Comparison of ENCODE assay signal across 21 cellular contexts in genomic region chr1:31595836-31596736, GRCh38. TPM values are rescaled to one million over a fixed set of nuclear protein-coding genes. Genes with fewer than 3 reads are reported as not detected.
DNase-seq lines count a peak whose midpoint lies in the region; ATAC-seq, FAIRE-seq and TF ChIP-seq lines count a peak whose summit lies in the region.
"Had no signal": no experiment of that assay in that cellular context is flagged by ENCODE, and none has a peak within 500 bp of the region (broad histone marks: within the 10 kb centered on the region; RNA-seq: fewer than 3 reads in every experiment).

No MANE protein-coding gene starts in this region.

- H3K4me3 ChIP-seq in spleen, result no peak overlapping the region
- H3K4me3 ChIP-seq: breast epithelium, thoracic aorta had no signal

- TF ChIP-seq CTCF in VCaP (conservative IDR thresholded peaks at IDR 0.05) (no peak), spleen (IDR thresholded peaks at IDR 0.05 in 8 of 11, conservative IDR thresholded peaks at IDR 0.05 in 3 of 11) (no peak)

- 70 to 79% (median 76%) methylated on average over 4 of the region's 4 CpGs for WGBS in spleen, 5 donors

- H3K27ac ChIP-seq in VCaP, result peak overlapping the region; percentile 78
- H3K27ac ChIP-seq in spleen, result peak overlapping the region in 6 of 8 donors; percentile 19 to 58 (median 32)
- H3K27ac ChIP-seq in substantia nigra (ENCODE audit: low read depth, low read length, poor library complexity, severe bottlenecking), result no peak overlapping the region
- H3K27ac ChIP-seq: thoracic aorta had no signal

- H3K27me3 ChIP-seq in spleen (replicated peaks in 1 of 7), result no peaks in the 10 kb centered on the region
- H3K27me3 ChIP-seq: breast epithelium had no signal

- peak; percentile 67 for FAIRE-seq in GM12892 (lab: Jason Lieb, UNC)

- H3K36me3 ChIP-seq in spleen, result no peaks in the 10 kb centered on the region
- H3K36me3 ChIP-seq: breast epithelium, thoracic aorta had no signal

- peaks cover 0 to 25% (median 11%) of the 10 kb centered on the region in 6 donors for H3K4me1 ChIP-seq in spleen
- H3K4me1 ChIP-seq: breast epithelium had no signal

- H3K9me3 ChIP-seq in spleen, result no peaks in the 10 kb centered on the region
- H3K9me3 ChIP-seq: breast epithelium, thoracic aorta had no signal

- peak; percentile 36 for DNase-seq in activated effector memory CD4-positive, alpha-beta T cell treated with anti-CD3 and anti-CD28 coated beads, Interleukin-2, amount 50 U/mL, for 16 hours
- no peak for DNase-seq in activated effector memory CD4-positive, alpha-beta T cell treated with Interleukin-2 at 50 U/mL for 16 hours
- DNase-seq in GM12892 (ENCODE audit: insufficient read length) (no peak), spleen (no peak), substantia nigra (lab: John Stamatoyannopoulos, UW) (no peak)
- DNase-seq: activated CD4-positive, alpha-beta T cell treated with anti-CD3 and anti-CD28 coated beads for 48 hours; CD4-positive, alpha-beta memory T cell; DMS53; H7; NCI-H1048; NCI-H2029 treated with DMSO at 0.1 percent for 48 hours; NCI-H446; stimulated activated CD4-positive, alpha-beta T cell treated with anti-CD3 and anti-CD28 coated beads, Interleukin-12 subunit alpha, Interleukin-12 subunit beta, amount 100 ng/mL, for 4 hours; SW 1271 had no signal

- intact Hi-C loops in spleen (cut with DNase I; ENCODE audit: low total_unique reads), result no loop called here

- ATAC-seq in GM18517 (IDR thresholded peaks at IDR 0.05; ENCODE audit: unreplicated experiment) (no peak), GM21717 (IDR thresholded peaks at IDR 0.05; ENCODE audit: unreplicated experiment) (no peak)

- TF ChIP-seq POLR2A in GM12892 (IDR thresholded peaks at IDR 0.05; ENCODE audit: low read depth, low read length) (no peak), spleen (IDR thresholded peaks at IDR 0.05) (no peak)

RNA-seq across cellular contexts. Expression of gene TINAGL1, which starts 19.8 kb away (rescaled TPM):
- 0.13 TPM for polyA plus RNA-seq in GM12892 (2012; ENCODE audit: missing spikeins)
- 100 to 1,000 TPM; 124 to 393 (median 243) TPM for total RNA-seq in spleen
- polyA plus RNA-seq in spleen, result 10 to 100 TPM; 18.5 to 98.9 (median 38.0) TPM
- total RNA-seq: CD4-positive, alpha-beta memory T cell had no signal
- polyA plus RNA-seq: CD4-positive, alpha-beta memory T cell had no signal

RNA-seq across cellular contexts. Expression of gene HCRTR1, which starts 21.4 kb away (rescaled TPM):
- not detected for polyA plus RNA-seq in GM12892 (2012; ENCODE audit: missing spikeins)
- not detected for total RNA-seq in spleen
- polyA plus RNA-seq in spleen, result under 1 TPM in 1 of 3 donors, not detected in 2; 0.06 TPM
- total RNA-seq: breast epithelium; CD4-positive, alpha-beta memory T cell; H7; HT-29; myocyte; thoracic aorta had no signal
- polyA plus RNA-seq: CD4-positive, alpha-beta memory T cell had no signal

RNA-seq across cellular contexts. Expression of gene PEF1, which starts 48.6 kb away (rescaled TPM):
- polyA plus RNA-seq in GM12892 (2012; ENCODE audit: missing spikeins), result 47.0 TPM
- 10 to 100 TPM; 48.2 to 73.4 (median 54.5) TPM for total RNA-seq in spleen
- 10 to 100 TPM; 46.5 to 70.4 (median 60.8) TPM for polyA plus RNA-seq in spleen
